In genomic region chr11:33320814-33321330, GRCh38 we compare ENCODE assay signal across 20 cellular contexts. TPM values are rescaled to one million over a fixed set of nuclear protein-coding genes. Genes with fewer than 3 reads are reported as not detected.
DNase-seq lines count a peak whose midpoint lies in the region; ATAC-seq and TF ChIP-seq lines count a peak whose summit lies in the region.
"Had no signal": no experiment of that assay in that cellular context is flagged by ENCODE, and none has a peak within 500 bp of the region (broad histone marks: within the 10 kb centered on the region; RNA-seq: fewer than 3 reads in every experiment).

No MANE protein-coding gene starts in this region.

- no peak overlapping the region for H4K91ac ChIP-seq in H9 (ENCODE audit: insufficient read length, low read depth, low read length)

- H4K20me1 ChIP-seq in H9 (ENCODE audit: control insufficient read depth, insufficient read depth, insufficient read length) = no peaks in the 10 kb centered on the region

- H3K27me3 Mint-ChIP-seq in H9 (ENCODE audit: low read depth) = no peaks in the 10 kb centered on the region
- H3K27me3 Mint-ChIP-seq: activated CD8-positive, alpha-beta memory T cell treated with anti-CD3 and anti-CD28 coated beads, Interleukin-2, amount 10 ng/mL, durations not matched to agents 7 days and 5 days; activated naive CD8-positive, alpha-beta T cell treated with anti-CD3 and anti-CD28 coated beads, Interleukin-2, amount 10 ng/mL, durations not matched to agents 7 days and 5 days had no signal

- no peak overlapping the region for H4K5ac ChIP-seq in H9 (ENCODE audit: insufficient read length, low read depth, low read length)

- no peak overlapping the region for H2AK5ac ChIP-seq in H9 (ENCODE audit: insufficient read length, low read length)

- DNase-seq in CMK (ENCODE audit: low read depth) = peak; percentile 65
- peak; percentile 84 for DNase-seq in OCI-M1 (lab: John Stamatoyannopoulos, UW)
- DNase-seq in heart left ventricle = no peak
- DNase-seq in mucosa of descending colon = no peak
- DNase-seq in H9 = no peak
- no peak for DNase-seq in mucosa of gallbladder (ENCODE audit: low spot score)
- DNase-seq in NOMO-1 (lab: John Stamatoyannopoulos, UW; ENCODE audit: unreplicated experiment in 2 of 2) = no peak
- DNase-seq: activated CD4-positive, alpha-beta T cell treated with anti-CD3 and anti-CD28 coated beads for 48 hours; activated CD8-positive, alpha-beta memory T cell treated with anti-CD3 and anti-CD28 coated beads, Interleukin-2, amount 10 ng/mL, durations not matched to agents 7 days and 5 days; activated naive CD8-positive, alpha-beta T cell treated with anti-CD3 and anti-CD28 coated beads, Interleukin-2, amount 10 ng/mL, durations not matched to agents 7 days and 5 days; NCI-H2029; NCI-H510A; ovary; stimulated activated CD4-positive, alpha-beta T cell treated with anti-CD3 and anti-CD28 coated beads, Interleukin-2, amount 100 ng/mL, for 48 hours; SW 1271 had no signal

- no peak overlapping the region for H3K4me2 ChIP-seq in H9 (ENCODE audit: insufficient read depth, insufficient read length, low read length)
- H3K4me2 ChIP-seq: A549, BLaER1 had no signal

- H4K8ac ChIP-seq in H9 (replicated peaks; ENCODE audit: insufficient read length, low read depth, low read length) = no peak overlapping the region

- H3K9me3 ChIP-seq in heart left ventricle (no peaks in the 10 kb centered on the region), mucosa of descending colon (no peaks in the 10 kb centered on the region), H9 (ENCODE audit: control insufficient read depth, low read depth, low read length) (no peaks in the 10 kb centered on the region)
- H3K9me3 ChIP-seq: A549, BLaER1, gastroesophageal sphincter, ovary, vagina had no signal

- H3K18ac ChIP-seq in H9 (ENCODE audit: insufficient read length, low read depth, low read length) = no peak overlapping the region

- no peak overlapping the region for H3K14ac ChIP-seq in H9 (ENCODE audit: insufficient read depth, low read length)

- H3K23me2 ChIP-seq in H9 (ENCODE audit: insufficient read length, low read depth, low read length, poor library complexity, severe bottlenecking) = no peaks in the 10 kb centered on the region

- no peak overlapping the region for H2BK20ac ChIP-seq in H9 (ENCODE audit: low read depth, low read length, poor library complexity, severe bottlenecking)

- H2AFZ ChIP-seq in H9 (ENCODE audit: low read length) = no peak overlapping the region

- H3K4me3 ChIP-seq in heart left ventricle (no peak overlapping the region), mucosa of descending colon (no peak overlapping the region)
- H3K4me3 ChIP-seq: A549, BLaER1, gastroesophageal sphincter, ovary, vagina had no signal

- H3K27me3 ChIP-seq in heart left ventricle (no peaks in the 10 kb centered on the region), H9 (ENCODE audit: insufficient read depth, low read length) (no peaks in the 10 kb centered on the region)
- H3K27me3 ChIP-seq: BLaER1, gastroesophageal sphincter, ovary, vagina had no signal

- no peak overlapping the region for H3K4ac ChIP-seq in H9 (ENCODE audit: low read depth, low read length)

- intact Hi-C loops in heart left ventricle (cut with DNase I) (loop anchor here in 2 of 10 donors (5.0 kb wide), 2 partner anchors 44 to 64 kb away; partner anchors contain the start of gene HIPK3 (in 2 of the 2)), mucosa of descending colon (cut with DNase I, micrococcal nuclease) (loop anchor here (10.0 kb wide), 2 partner anchors 56 to 66 kb away; partner anchors contain the start of gene HIPK3 (in 1 of the 2))

- H3K27ac ChIP-seq in heart left ventricle (peak overlapping the region in 10 of 12 donors; percentile 25 to 67 (median 40)), H9 (ENCODE audit: insufficient read length, low read depth, low read length) (no peak overlapping the region)
- H3K27ac ChIP-seq: A549, BLaER1, gastroesophageal sphincter, ovary, vagina had no signal

- no peak overlapping the region for H2BK15ac ChIP-seq in H9 (ENCODE audit: low read depth, low read length)

- no peaks in the 10 kb centered on the region for H3K9me3 Mint-ChIP-seq in H9

- no peak overlapping the region for H2BK5ac ChIP-seq in H9 (ENCODE audit: insufficient read length, low read length)

- no peaks in the 10 kb centered on the region for H3K36me3 Mint-ChIP-seq in H9 (ENCODE audit: insufficient read depth in 1 of 3, low read depth in 3 of 3)

- H3K36me3 ChIP-seq in heart left ventricle (no peaks in the 10 kb centered on the region), mucosa of descending colon (ENCODE audit: low read depth) (no peaks in the 10 kb centered on the region)
- H3K36me3 ChIP-seq: gastroesophageal sphincter, ovary, vagina had no signal

- ATAC-seq in heart left ventricle (peak in 2 of 4 donors; percentile 10 to 42), mucosa of descending colon (peak; percentile 46), GM21786 (IDR thresholded peaks at IDR 0.05; ENCODE audit: unreplicated experiment) (no peak)
- ATAC-seq: activated CD8-positive, alpha-beta memory T cell treated with anti-CD3 and anti-CD28 coated beads, Interleukin-2, amount 10 ng/mL, durations not matched to agents 7 days and 5 days; gastroesophageal sphincter had no signal

- H3K27ac Mint-ChIP-seq in H9 = no peak overlapping the region
- H3K27ac Mint-ChIP-seq: activated CD8-positive, alpha-beta memory T cell treated with anti-CD3 and anti-CD28 coated beads, Interleukin-2, amount 10 ng/mL, durations not matched to agents 7 days and 5 days; activated naive CD8-positive, alpha-beta T cell treated with anti-CD3 and anti-CD28 coated beads, Interleukin-2, amount 10 ng/mL, durations not matched to agents 7 days and 5 days had no signal

- WGBS in heart left ventricle, 4 donors = 22 to 27% (median 24%) methylated on average over 6 of the region's 6 CpGs
- WGBS in H9 (ENCODE audit: extremely low coverage, insufficient read length, low lambda C conversion rate) = no CpG with 5 or more reads among the region's 6 CpGs

- TF ChIP-seq CTCF in heart left ventricle (IDR thresholded peaks at IDR 0.05) (no peak), mucosa of descending colon (IDR thresholded peaks at IDR 0.05) (no peak), H9 (conservative IDR thresholded peaks at IDR 0.05) (no peak)

- H3K23ac ChIP-seq in H9 (ENCODE audit: insufficient read length, low read depth, low read length) = no peak overlapping the region

- no peak overlapping the region for H3K4me3 Mint-ChIP-seq in H9
- H3K4me3 Mint-ChIP-seq: activated CD8-positive, alpha-beta memory T cell treated with anti-CD3 and anti-CD28 coated beads, Interleukin-2, amount 10 ng/mL, durations not matched to agents 7 days and 5 days; activated naive CD8-positive, alpha-beta T cell treated with anti-CD3 and anti-CD28 coated beads, Interleukin-2, amount 10 ng/mL, durations not matched to agents 7 days and 5 days had no signal

- H3K79me2 ChIP-seq in H9 (ENCODE audit: insufficient read depth, low read length) = no peaks in the 10 kb centered on the region; the same call in 1 of the 2 replicates

- H2BK120ac ChIP-seq in H9 (ENCODE audit: low read depth, low read length, poor library complexity, severe bottlenecking) = no peak overlapping the region

- H3K4me1 ChIP-seq in heart left ventricle = peaks cover 5 to 95% (median 74%) of the 10 kb centered on the region in 12 donors
- peaks cover 13% of the 10 kb centered on the region for H3K4me1 ChIP-seq in mucosa of descending colon (ENCODE audit: low read depth)
- H3K4me1 ChIP-seq in H9 (ENCODE audit: insufficient read depth, low read length) = no peaks in the 10 kb centered on the region; the same call in 1 of the 2 replicates

- H3K79me1 ChIP-seq in H9 (ENCODE audit: insufficient read depth, low read depth, low read length, poor library complexity, severe bottlenecking) = peaks cover 7% of the 10 kb centered on the region

- no peak for TF ChIP-seq POLR2A in heart left ventricle (IDR thresholded peaks at IDR 0.05)

- no peak overlapping the region for H2BK12ac ChIP-seq in H9 (ENCODE audit: insufficient read length, low read depth, low read length)

- H3K56ac ChIP-seq in H9 (ENCODE audit: insufficient read length, low read depth, low read length) = no peak overlapping the region

- H3T11ph ChIP-seq in H9 (ENCODE audit: low read length) = no peak overlapping the region

- peaks cover 5 to 6% of the 10 kb centered on the region in 2 experiments; a peak in 2 of 4 replicates for H3K4me1 Mint-ChIP-seq in H9

- H3K9ac ChIP-seq in H9 (ENCODE audit: extremely low read depth, insufficient read length, low read length) = no peak overlapping the region
- H3K9ac ChIP-seq: BLaER1 had no signal

RNA-seq across cellular contexts. Expression of gene KIAA1549L, which starts 55.0 kb away (rescaled TPM):
- total RNA-seq in heart left ventricle (under 1 TPM; 0.05 to 0.98 (median 0.19) TPM), mucosa of descending colon (1 to 10 TPM in 1 of 3 donors, under 1 TPM in 2; 0.12 to 1.0 (median 0.20) TPM), H9 (2021) (1.6 and 1.9 TPM in 2 replicates), mucosa of gallbladder (0.14 TPM)
- under 1 TPM; 0.04 to 0.06 TPM for polyA plus RNA-seq in heart left ventricle
- total RNA-seq: activated CD8-positive, alpha-beta memory T cell treated with anti-CD3 and anti-CD28 coated beads, Interleukin-2, amount 10 ng/mL, durations not matched to agents 7 days and 5 days; activated naive CD8-positive, alpha-beta T cell treated with anti-CD3 and anti-CD28 coated beads, Interleukin-2, amount 10 ng/mL, durations not matched to agents 7 days and 5 days had no signal

Comparison
In these comparisons a context has a peak if more than half of its experiments do, and no peak if none do; other contexts are left out.
1. DNase-seq: peak in CMK (single experiment) and OCI-M1 (single experiment); none in heart left ventricle (0 of 5), mucosa of descending colon (0 of 3), H9 (single experiment), mucosa of gallbladder (single experiment) and NOMO-1 (0 of 2).